ENCODE assay signal across 23 cellular contexts in the genomic region with DNA sequence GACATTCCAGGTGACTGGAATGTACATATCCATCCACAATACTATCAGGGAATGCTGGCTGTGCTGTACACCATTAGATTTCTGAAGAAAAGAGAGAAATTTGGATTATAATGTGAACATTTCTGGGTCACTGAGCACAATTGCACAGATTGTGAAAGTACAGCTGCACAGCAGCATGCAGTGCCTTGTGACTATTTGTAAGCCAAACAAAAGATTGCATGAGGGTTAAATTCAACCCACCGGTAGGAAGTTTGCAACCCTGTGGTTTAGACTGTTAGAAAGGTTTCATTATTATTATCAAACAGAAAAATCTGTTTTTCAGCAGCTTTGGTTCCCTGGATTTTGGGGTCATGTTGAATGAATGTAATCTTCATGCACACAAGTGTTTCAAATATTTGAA. TPM values are rescaled to one million over a fixed set of nuclear protein-coding genes. Genes with fewer than 3 reads are reported as not detected.
DNase-seq lines count a peak whose midpoint lies in the region; ATAC-seq, FAIRE-seq and TF ChIP-seq lines count a peak whose summit lies in the region.
"Had no signal": no experiment of that assay in that cellular context is flagged by ENCODE, and none has a peak within 500 bp of the region (broad histone marks: within the 10 kb centered on the region; RNA-seq: fewer than 3 reads in every experiment).

No MANE protein-coding gene starts in this region.

- SMC1A ChIA-PET in GM12878 (lab: Charles Lee; ENCODE audit: uncharacterized antibody, unreplicated experiment), result no interaction called here

- no peak for DNase-seq in natural killer cell treated with Interleukin-12 subunit alpha and Interleukin-12 subunit beta and Interleukin-15 and Interleukin-18, amount 100 ng/mL, for 72 hours (ENCODE audit: low spot score)
- DNase-seq in natural killer cell, result no peak
- DNase-seq in NAMALWA (ENCODE audit: low spot score), result peak; percentile 65
- DNase-seq in GM12878 (ENCODE audit: low read depth, low spot score), result no peak
- no peak for DNase-seq in stimulated activated effector memory CD8-positive, alpha-beta T cell treated with anti-CD3 and anti-CD28 coated beads, Interleukin-12 subunit alpha, Interleukin-12 subunit beta, amount 100 ng/mL, for 72 hours (ENCODE audit: low spot score in 2 of 2)
- DNase-seq in effector CD4-positive, alpha-beta T cell, result no peak
- DNase-seq in SIG-M5 treated with dmso at 0.1 percent for 504 hours (lab: John Stamatoyannopoulos, UW; ENCODE audit: unreplicated experiment), result no peak
- DNase-seq in glutamatergic neuron, result no peak
- DNase-seq: activated CD4-positive, alpha-beta T cell treated with anti-CD3 and anti-CD28 coated beads for 4 hours; activated naive CD4-positive, alpha-beta T cell treated with anti-CD3 and anti-CD28 coated beads for 36 hours; CD4-positive, alpha-beta T cell; H9; KBM-7; NCI-H2171 treated with DMSO at 0.1 percent for 48 hours; NCI-H748 treated with DMSO at 0.1 percent for 48 hours; nucleus accumbens; stimulated activated CD4-positive, alpha-beta T cell treated with anti-CD3 and anti-CD28 coated beads, Interleukin-1b, Interleukin-23, amount 100 ng/mL, for 48 hours had no signal

- H3K9me3 ChIP-seq in GM12878 (replicated peaks; ENCODE audit: control insufficient read depth, insufficient read depth, low read length), result peaks cover 2% of the 10 kb centered on the region

- H3K27me3 ChIP-seq in GM12878 (replicated peaks in 1 of 2; ENCODE audit: control insufficient read depth in 2 of 2, insufficient read depth in 2 of 2, low read length in 1 of 2), result no peaks in the 10 kb centered on the region
- H3K27me3 ChIP-seq: gastroesophageal sphincter had no signal

- no peak for TF ChIP-seq EP300 in GM12878 (IDR thresholded peaks at IDR 0.05; ENCODE audit: borderline replicate concordance in 1 of 2, control insufficient read depth in 1 of 2, low read depth in 2 of 2, low read length in 2 of 2)

- H3K9ac ChIP-seq in GM12878 (ENCODE audit: control insufficient read depth, insufficient read depth, low read length), result no peak overlapping the region

- H3K36me3 Mint-ChIP-seq in natural killer cell treated with Interleukin-12 subunit alpha and Interleukin-12 subunit beta and Interleukin-15 and Interleukin-18, amount 100 ng/mL, for 72 hours, result peaks cover 6% of the 10 kb centered on the region
- H3K36me3 Mint-ChIP-seq in natural killer cell (peaks cover 5% of the 10 kb centered on the region), glutamatergic neuron (ENCODE audit: unreplicated experiment) (no peaks in the 10 kb centered on the region)
- H3K36me3 Mint-ChIP-seq in stimulated activated effector memory CD8-positive, alpha-beta T cell treated with anti-CD3 and anti-CD28 coated beads, Interleukin-12 subunit alpha, Interleukin-12 subunit beta, amount 100 ng/mL, for 72 hours, result no peaks in the 10 kb centered on the region

- TF ChIP-seq CTCF in natural killer cell (IDR thresholded peaks at IDR 0.05) (no peak), GM12878 (IDR thresholded peaks at IDR 0.05 in 2 of 3, conservative IDR thresholded peaks at IDR 0.05 in 1 of 3; ENCODE audit: control insufficient read depth in 2 of 3, extremely low read depth in 1 of 3, insufficient read depth in 1 of 3, low read depth in 3 of 3, low read length in 3 of 3) (no peak), glutamatergic neuron (IDR thresholded peaks at IDR 0.05; ENCODE audit: partially characterized antibody, unreplicated experiment) (no peak)

- H4K20me1 ChIP-seq in GM12878 (ENCODE audit: control insufficient read depth, insufficient read depth), result no peaks in the 10 kb centered on the region

- H3K27ac ChIP-seq in GM12878 (ENCODE audit: control insufficient read depth, insufficient read depth), result no peak overlapping the region
- H3K27ac ChIP-seq: gastroesophageal sphincter, SK-N-MC had no signal

- peak overlapping the region; percentile 23 for H3K4me3 Mint-ChIP-seq in natural killer cell treated with Interleukin-12 subunit alpha and Interleukin-12 subunit beta and Interleukin-15 and Interleukin-18, amount 100 ng/mL, for 72 hours
- no peak overlapping the region for H3K4me3 Mint-ChIP-seq in natural killer cell
- no peak overlapping the region for H3K4me3 Mint-ChIP-seq in stimulated activated effector memory CD8-positive, alpha-beta T cell treated with anti-CD3 and anti-CD28 coated beads, Interleukin-12 subunit alpha, Interleukin-12 subunit beta, amount 100 ng/mL, for 72 hours
- H3K4me3 Mint-ChIP-seq in glutamatergic neuron (ENCODE audit: unreplicated experiment), result no peak overlapping the region
- H3K4me3 Mint-ChIP-seq: activated naive CD4-positive, alpha-beta T cell treated with anti-CD3 and anti-CD28 coated beads for 36 hours; CD4-positive, alpha-beta T cell; H9 had no signal

- intact Hi-C loops in natural killer cell (cut with micrococcal nuclease), result no loop called here
- intact Hi-C loops in GM12878 (cut with micrococcal nuclease; ENCODE audit: unreplicated experiment), result no loop called here

- no peak for TF ChIP-seq POLR2A in GM12878 (IDR thresholded peaks at IDR 0.05; ENCODE audit: low read depth, low read length)

- H3K4me3 ChIP-seq in GM12878, result no peak overlapping the region
- H3K4me3 ChIP-seq: gastroesophageal sphincter, SK-N-MC had no signal

- ATAC-seq in natural killer cell treated with Interleukin-12 subunit alpha and Interleukin-12 subunit beta and Interleukin-15 and Interleukin-18, amount 100 ng/mL, for 72 hours, result peak; percentile 72 to 80
- ATAC-seq in natural killer cell (no peak), GM12878 (no peak)
- ATAC-seq in stimulated activated effector memory CD8-positive, alpha-beta T cell treated with anti-CD3 and anti-CD28 coated beads, Interleukin-12 subunit alpha, Interleukin-12 subunit beta, amount 100 ng/mL, for 72 hours, result peak; percentile 53
- ATAC-seq: gastroesophageal sphincter, Panc1, sciatic nerve had no signal

- H3K27ac Mint-ChIP-seq in natural killer cell treated with Interleukin-12 subunit alpha and Interleukin-12 subunit beta and Interleukin-15 and Interleukin-18, amount 100 ng/mL, for 72 hours, result no peak overlapping the region
- H3K27ac Mint-ChIP-seq in natural killer cell (no peak overlapping the region), glutamatergic neuron (ENCODE audit: unreplicated experiment) (no peak overlapping the region)
- no peak overlapping the region for H3K27ac Mint-ChIP-seq in stimulated activated effector memory CD8-positive, alpha-beta T cell treated with anti-CD3 and anti-CD28 coated beads, Interleukin-12 subunit alpha, Interleukin-12 subunit beta, amount 100 ng/mL, for 72 hours
- H3K27ac Mint-ChIP-seq: activated naive CD4-positive, alpha-beta T cell treated with anti-CD3 and anti-CD28 coated beads for 36 hours; CD4-positive, alpha-beta T cell had no signal

- no TSS peak for BruUV-seq in GM12878 (replicated peaks; lab: Mats Ljungman, UMichigan)

- H3K36me3 ChIP-seq in GM12878 (ENCODE audit: control insufficient read depth in 2 of 2, insufficient read depth in 2 of 2, low read length in 1 of 2), result no peaks in the 10 kb centered on the region
- H3K36me3 ChIP-seq: gastroesophageal sphincter had no signal

- WGBS in GM12878 (ENCODE audit: insufficient coverage, insufficient replicate concordance, low lambda C conversion rate, missing lambda C conversion rate), result 5% methylated on average over 1 of the region's 1 CpG

- RAD21 ChIA-PET in GM12878 (lab: Charles Lee; ENCODE audit: unreplicated experiment), result no interaction called here

- no peak for TF ChIP-seq RAD21 in GM12878 (IDR thresholded peaks at IDR 0.05; ENCODE audit: insufficient read depth, low read depth, low read length)

- no peak for FAIRE-seq in GM12878 (lab: Jason Lieb, UNC)
- FAIRE-seq: colon, endothelial cell of umbilical vein had no signal

- H3K4me1 ChIP-seq in GM12878 (ENCODE audit: control insufficient read depth, insufficient read depth, low read length), result no peaks in the 10 kb centered on the region; the same call in 1 of the 2 replicates

- POLR2A ChIA-PET in GM12878 (lab: Charles Lee), result no interaction called here

- H2AFZ ChIP-seq in GM12878 (ENCODE audit: control insufficient read depth, low read depth, low read length), result no peak overlapping the region

- H3K79me2 ChIP-seq in GM12878 (ENCODE audit: control insufficient read depth, insufficient read depth, low read length), result no peaks in the 10 kb centered on the region

- in situ Hi-C loops in GM12878 (cut with MboI), result no loop called here

- peaks cover 4% of the 10 kb centered on the region for H3K9me3 Mint-ChIP-seq in natural killer cell treated with Interleukin-12 subunit alpha and Interleukin-12 subunit beta and Interleukin-15 and Interleukin-18, amount 100 ng/mL, for 72 hours
- H3K9me3 Mint-ChIP-seq in natural killer cell (peaks cover 0 to 5% of the 10 kb centered on the region in 2 donors), glutamatergic neuron (ENCODE audit: unreplicated experiment) (no peaks in the 10 kb centered on the region)
- peaks cover 5% of the 10 kb centered on the region for H3K9me3 Mint-ChIP-seq in stimulated activated effector memory CD8-positive, alpha-beta T cell treated with anti-CD3 and anti-CD28 coated beads, Interleukin-12 subunit alpha, Interleukin-12 subunit beta, amount 100 ng/mL, for 72 hours

- H3K27me3 Mint-ChIP-seq in natural killer cell treated with Interleukin-12 subunit alpha and Interleukin-12 subunit beta and Interleukin-15 and Interleukin-18, amount 100 ng/mL, for 72 hours, result no peaks in the 10 kb centered on the region
- H3K27me3 Mint-ChIP-seq in natural killer cell (ENCODE audit: low read depth in 2 of 2), result no peaks in the 10 kb centered on the region
- H3K27me3 Mint-ChIP-seq in glutamatergic neuron (ENCODE audit: unreplicated experiment), result peaks cover 2% of the 10 kb centered on the region
- H3K27me3 Mint-ChIP-seq: CD4-positive, alpha-beta T cell had no signal

- no peak overlapping the region for H3K4me2 ChIP-seq in GM12878 (ENCODE audit: control insufficient read depth, insufficient read depth)

- H3K4me1 Mint-ChIP-seq in natural killer cell treated with Interleukin-12 subunit alpha and Interleukin-12 subunit beta and Interleukin-15 and Interleukin-18, amount 100 ng/mL, for 72 hours (ENCODE audit: low read depth in 2 of 2), result peaks cover 0 to 19% of the 10 kb centered on the region in 2 donors
- H3K4me1 Mint-ChIP-seq in natural killer cell, result peaks cover 8 to 9% of the 10 kb centered on the region in 2 donors
- H3K4me1 Mint-ChIP-seq in stimulated activated effector memory CD8-positive, alpha-beta T cell treated with anti-CD3 and anti-CD28 coated beads, Interleukin-12 subunit alpha, Interleukin-12 subunit beta, amount 100 ng/mL, for 72 hours, result peaks cover 23% of the 10 kb centered on the region
- no peaks in the 10 kb centered on the region for H3K4me1 Mint-ChIP-seq in glutamatergic neuron (ENCODE audit: low read depth, unreplicated experiment)

- CTCF ChIA-PET in GM12878 (lab: Yijun Ruan, JAX), result no interaction called here

RNA-seq across cellular contexts. Expression of a gene that starts 24.5 kb away (rescaled TPM):
- total RNA-seq in natural killer cell treated with Interleukin-12 subunit alpha and Interleukin-12 subunit beta and Interleukin-15 and Interleukin-18, amount 100 ng/mL, for 72 hours, result 1 to 10 TPM in 1 of 2 donors, not detected in 1; 1.8 TPM
- total RNA-seq in natural killer cell (not detected), GM12878 (2014; rRNA removed) (not detected in 2 replicates), GM12878 (2014; rRNA removed; fragmentation: Illumina TruSeq; extraction: Trizol) (not detected in 2 replicates), GM12878 (2021) (0.08 TPM in 1 of 2 replicates, not detected in the other), glutamatergic neuron (ENCODE audit: unreplicated experiment) (not detected)
- total RNA-seq in GM12878 (2013; cell fraction: nucleolus; rRNA removed), result not detected in 2 replicates
- not detected for polyA plus RNA-seq in GM12878 (2011; ENCODE audit: low read depth)
- polyA plus RNA-seq in GM12878 (2011; rRNA removed) (0.04 TPM in 1 of 2 replicates, not detected in the other), GM12878 (2014; fragmentation: Illumina TruSeq; extraction: Trizol) (not detected in 2 replicates), GM12878 (2014; fragmentation: Nextera tagmentation; extraction: Ambion mirVana) (under 1 TPM in 1 of 2 experiments, not detected in 1; 0.02 TPM), GM12878 (2014; rRNA removed) (0.06 TPM in 1 of 2 replicates, not detected in the other), GM12878 (2016; fragmentation: Nextera tagmentation; extraction: Ambion mirVana) (not detected)
- not detected in 2 replicates for polyA plus RNA-seq in GM12878 (2011; cell fraction: cytosol; rRNA removed)
- not detected in 2 replicates for polyA plus RNA-seq in GM12878 (2011; cell fraction: nucleus; rRNA removed)
- polyA plus RNA-seq in GM12878 (2012), result 0.05 and 0.25 TPM in 2 replicates
- not detected in 2 replicates for polyA minus RNA-seq in GM12878 (2011; rRNA and poly(A)+ RNA removed)
- not detected in 2 replicates for polyA minus RNA-seq in GM12878 (2011; cell fraction: cytosol; rRNA and poly(A)+ RNA removed)
- polyA minus RNA-seq in GM12878 (2011; cell fraction: nucleus; rRNA and poly(A)+ RNA removed), result not detected in 2 replicates
- total RNA-seq: CD4-positive, alpha-beta T cell had no signal

Comparison
In these comparisons a context has a peak if more than half of its experiments do, and no peak if none do; other contexts are left out.
1. ATAC-seq: peak in natural killer cell treated with Interleukin-12 subunit alpha and Interleukin-12 subunit beta and Interleukin-15 and Interleukin-18, amount 100 ng/mL, for 72 hours (2 of 2) and stimulated activated effector memory CD8-positive, alpha-beta T cell treated with anti-CD3 and anti-CD28 coated beads, Interleukin-12 subunit alpha, Interleukin-12 subunit beta, amount 100 ng/mL, for 72 hours (single experiment); none in natural killer cell (0 of 3) and GM12878 (single experiment).